In genomic region chr2:39228413-39229209, GRCh38 we compare ENCODE assay signal across 8 cellular contexts. TPM values are rescaled to one million over a fixed set of nuclear protein-coding genes. Genes with fewer than 3 reads are reported as not detected.
A peak's percentile ranks its signal among the peaks of the same experiment; 100 is the strongest.
DNase-seq lines count a peak whose midpoint lies in the region; ATAC-seq and TF ChIP-seq lines count a peak whose summit lies in the region.

No MANE protein-coding gene starts in this region.

- no peak for TF ChIP-seq POLR2A in gastrocnemius medialis (IDR thresholded peaks at IDR 0.05)

- CTCF ChIA-PET in A673 (lab: Charles Lee): interaction anchor here (0.6 to 1.9 kb wide), 8 partner anchors 108 to 651 kb away, joined by 3 to 23 read pairs (median 4); partner anchors contain the start of gene SOS1
- CTCF ChIA-PET in HEK293T (lab: Yijun Ruan, JAX): interaction anchor here (0.8 to 3.9 kb wide), 13 partner anchors 22 to 501 kb away, joined by 3 to 36 read pairs (median 4); partner anchors contain the start of gene SOS1

- H3K9me3 ChIP-seq in A673 (ENCODE audit: low read depth, low read length, poor library complexity, severe bottlenecking): no peaks in the 10 kb centered on the region
- H3K9me3 ChIP-seq in gastrocnemius medialis: no peaks in the 10 kb centered on the region

- H3K36me3 ChIP-seq in A673 (ENCODE audit: insufficient read depth, low read length, poor library complexity, severe bottlenecking): no peaks in the 10 kb centered on the region
- H3K36me3 ChIP-seq in gastrocnemius medialis: no peaks in the 10 kb centered on the region

- peak overlapping the region; percentile 27 for H3K4me3 ChIP-seq in A673 (ENCODE audit: low read depth, low read length, poor library complexity, severe bottlenecking)
- peak overlapping the region; percentile 19 to 25 for H3K4me3 ChIP-seq in foreskin fibroblast (ENCODE audit: low read depth in 1 of 2, low read length in 2 of 2)
- peak overlapping the region in 2 of 4 donors; percentile 13 to 35 for H3K4me3 ChIP-seq in gastrocnemius medialis

- no peaks in the 10 kb centered on the region for H3K27me3 ChIP-seq in A673 (replicated peaks; ENCODE audit: insufficient read depth, low read depth, low read length, poor library complexity)
- no peaks in the 10 kb centered on the region for H3K27me3 ChIP-seq in gastrocnemius medialis

- intact Hi-C loops in A673 (cut with micrococcal nuclease; ENCODE audit: unreplicated experiment) (loop anchor here (1.0 to 2.0 kb wide), 2 partner anchors 108 to 281 kb away; partner anchors contain the start of gene SOS1), gastrocnemius medialis (cut with DNase I; ENCODE audit: low total_unique reads) (loop anchor here (1.0 kb wide), 2 partner anchors 108 to 169 kb away; no protein-coding TSS in a partner anchor)

- DNase-seq in A673 (ENCODE audit: low spot score): no peak
- DNase-seq in SHP77 (lab: John Stamatoyannopoulos, UW): peak; percentile 20
- DNase-seq in foreskin fibroblast: no peak
- no peak for DNase-seq in gastrocnemius medialis
- DNase-seq in NCI-H510A treated with DMSO at 0.1 percent for 48 hours (lab: John Stamatoyannopoulos, UW): no peak
- DNase-seq in DMS153 treated with DMSO at 0.1 percent for 48 hours (lab: John Stamatoyannopoulos, UW; ENCODE audit: unreplicated experiment): no peak
- no peak for DNase-seq in HEK293T (ENCODE audit: extremely low spot score)

- peak; percentile 26 for ATAC-seq in GM21447 (IDR thresholded peaks at IDR 0.05; ENCODE audit: unreplicated experiment)
- ATAC-seq in gastrocnemius medialis: peak in 1 of 2 donors; percentile 7

- no TSS peak for BruUV-seq in A673 (replicated peaks; lab: Mats Ljungman, UMichigan)

- in situ Hi-C loops in gastrocnemius medialis (cut with MboI; ENCODE audit: low sequenced_read_pairs in 4 of 4): loop anchor here in 3 of 4 donors (5.0 to 10.0 kb wide), 3 partner anchors 106 to 166 kb away; partner anchors contain the start of gene SOS1 (in 1 of the 3)

- TF ChIP-seq CTCF in A673 (conservative IDR thresholded peaks at IDR 0.05; ENCODE audit: low read depth, low read length) (no peak), foreskin fibroblast (IDR thresholded peaks at IDR 0.05; ENCODE audit: low read depth, low read length) (no peak), gastrocnemius medialis (IDR thresholded peaks at IDR 0.05 in 4 of 5, conservative IDR thresholded peaks at IDR 0.05 in 1 of 5) (no peak)

- POLR2A ChIA-PET in A673 (lab: Charles Lee; ENCODE audit: low non-redundant PET): no interaction called here
- POLR2A ChIA-PET in HEK293T (lab: Yijun Ruan, JAX): interaction anchor here (0.6 to 2.0 kb wide), 5 partner anchors 62 to 281 kb away, joined by 3 to 21 read pairs (median 10); partner anchors contain the start of gene SOS1

- no peak overlapping the region for H3K27ac ChIP-seq in A673 (ENCODE audit: low read depth, low read length, poor library complexity, severe bottlenecking)
- peak overlapping the region in 3 of 4 donors; percentile 5 to 69 (median 31) for H3K27ac ChIP-seq in gastrocnemius medialis

- H3K4me1 ChIP-seq in A673 (ENCODE audit: insufficient read depth, low read length, poor library complexity, severe bottlenecking) (no peaks in the 10 kb centered on the region), gastrocnemius medialis (peaks cover 13 to 17% of the 10 kb centered on the region in 2 donors)

TF ChIP-seq in HEK293T, 16 proteins besides CTCF, POLR2A, EP300 and RAD21:
- TF ChIP-seq ARNT (IDR thresholded peaks at IDR 0.05) (no peak), TARDBP (IDR thresholded peaks at IDR 0.05) (no peak), SP1 (IDR thresholded peaks at IDR 0.05) (no peak), SUZ12 (IDR thresholded peaks at IDR 0.05) (no peak), L3MBTL2 (conservative IDR thresholded peaks at IDR 0.05) (no peak), HDGF (IDR thresholded peaks at IDR 0.05; ENCODE audit: borderline replicate concordance) (no peak), FOXA1 (IDR thresholded peaks at IDR 0.05) (no peak), FOXK2 (IDR thresholded peaks at IDR 0.05) (no peak), BHLHE40 (IDR thresholded peaks at IDR 0.05; ENCODE audit: borderline replicate concordance) (no peak), NFRKB (IDR thresholded peaks at IDR 0.05) (no peak), FOXM1 (IDR thresholded peaks at IDR 0.05; ENCODE audit: borderline replicate concordance) (no peak)

RNA-seq across cellular contexts. Expression of gene CDKL4, which starts 15.2 kb away (rescaled TPM):
- 0.79 and 1.1 TPM in 2 replicates for total RNA-seq in A673 (2021)
- 1 to 10 TPM in 1 of 4 donors, under 1 TPM in 1, not detected in 2; 0.36 to 1.1 TPM for total RNA-seq in gastrocnemius medialis

Comparison
In these comparisons a context has a peak if more than half of its experiments do, and no peak if none do; other contexts are left out.
1. DNase-seq: peak in SHP77 (2 of 2); none in A673 (single experiment), foreskin fibroblast (0 of 2), gastrocnemius medialis (0 of 2), NCI-H510A treated with DMSO at 0.1 percent for 48 hours (single experiment), DMS153 treated with DMSO at 0.1 percent for 48 hours (single experiment) and HEK293T (single experiment).